Comparison of ENCODE assay signal across 1 cellular context in the genomic region with DNA sequence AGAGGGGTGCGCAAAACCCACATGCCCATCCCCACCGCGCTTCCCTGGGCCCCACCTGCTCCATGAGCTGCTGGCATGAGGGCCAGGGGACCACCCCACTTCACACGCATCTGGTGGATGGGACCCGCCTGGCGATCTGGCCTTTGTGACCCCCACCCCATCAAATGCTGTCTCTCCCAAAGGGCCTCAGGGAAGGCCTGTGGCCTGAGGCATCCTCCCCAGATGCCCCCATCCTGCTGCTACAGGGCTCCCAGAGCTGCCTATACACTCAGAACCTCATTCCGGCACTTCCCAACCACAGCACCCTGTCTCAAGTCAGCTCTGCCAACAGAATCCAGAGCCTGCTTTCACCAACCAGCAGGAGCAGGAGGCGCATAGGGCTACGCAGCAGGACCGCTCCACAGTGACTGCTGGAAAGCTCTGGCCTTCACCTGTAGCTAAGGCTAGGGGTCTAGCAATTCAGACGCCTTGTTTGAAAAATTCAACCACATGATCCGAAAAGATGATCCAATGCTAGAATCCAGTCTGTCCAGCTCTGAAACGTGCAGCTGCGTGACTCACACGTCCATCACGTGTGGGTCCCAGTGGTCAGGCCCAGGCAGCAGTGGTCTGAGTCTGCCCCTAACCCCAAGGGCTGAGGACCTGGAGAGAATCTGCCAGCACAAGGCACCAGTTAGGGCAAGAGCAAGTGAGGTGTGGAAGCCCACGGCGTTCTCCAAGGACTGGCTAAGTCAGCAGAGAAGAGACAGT.
A peak's percentile ranks its signal among the peaks of the same experiment; 100 is the strongest.
TF ChIP-seq lines count a peak whose summit lies in the region.

No MANE protein-coding gene starts in this region.

TF ChIP-seq in HepG2, 621 proteins besides CTCF, POLR2A, EP300 and RAD21:
- TF ChIP-seq, protein P1, sequence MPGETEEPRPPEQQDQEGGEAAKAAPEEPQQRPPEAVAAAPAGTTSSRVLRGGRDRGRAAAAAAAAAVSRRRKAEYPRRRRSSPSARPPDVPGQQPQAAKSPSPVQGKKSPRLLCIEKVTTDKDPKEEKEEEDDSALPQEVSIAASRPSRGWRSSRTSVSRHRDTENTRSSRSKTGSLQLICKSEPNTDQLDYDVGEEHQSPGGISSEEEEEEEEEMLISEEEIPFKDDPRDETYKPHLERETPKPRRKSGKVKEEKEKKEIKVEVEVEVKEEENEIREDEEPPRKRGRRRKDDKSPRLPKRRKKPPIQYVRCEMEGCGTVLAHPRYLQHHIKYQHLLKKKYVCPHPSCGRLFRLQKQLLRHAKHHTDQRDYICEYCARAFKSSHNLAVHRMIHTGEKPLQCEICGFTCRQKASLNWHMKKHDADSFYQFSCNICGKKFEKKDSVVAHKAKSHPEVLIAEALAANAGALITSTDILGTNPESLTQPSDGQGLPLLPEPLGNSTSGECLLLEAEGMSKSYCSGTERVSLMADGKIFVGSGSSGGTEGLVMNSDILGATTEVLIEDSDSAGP (CRISPR knock-in tag; IDR thresholded peaks at IDR 0.05; ENCODE audit: borderline replicate concordance): 0 out of 2 replicates have a peak, but pooled peaks have one; percentile 0
- TF ChIP-seq NRL (CRISPR knock-in tag; IDR thresholded peaks at IDR 0.05; ENCODE audit: borderline replicate concordance) (no peak), AGO2 (optimal IDR thresholded peaks at IDR 0.05; ENCODE audit: low read depth, low read length) (peak; percentile 77)
